ENCODE assay signal across 8 cellular contexts in genomic region chr16:77971306-77972131, GRCh38. TPM values are rescaled to one million over a fixed set of nuclear protein-coding genes. Genes with fewer than 3 reads are reported as not detected.
DNase-seq lines count a peak whose midpoint lies in the region; ATAC-seq lines count a peak whose summit lies in the region.

No MANE protein-coding gene starts in this region.

- H2BK5ac ChIP-seq in mesenchymal stem cell (ENCODE audit: low read depth, low read length, poor library complexity, severe bottlenecking) = no peak overlapping the region

- H3K36me3 ChIP-seq in mesenchymal stem cell (ENCODE audit: control insufficient read depth in 1 of 2, insufficient read depth in 2 of 2, low read depth in 1 of 2, low read length in 2 of 2) = no peaks in the 10 kb centered on the region

- no peak overlapping the region for H3K4me2 ChIP-seq in mesenchymal stem cell (ENCODE audit: low read length, poor library complexity, severe bottlenecking)

- H2AK5ac ChIP-seq in mesenchymal stem cell (ENCODE audit: low read length, severe bottlenecking) = no peak overlapping the region

- 37% methylated on average over 16 of the region's 16 CpGs for WGBS in mesenchymal stem cell

- H4K8ac ChIP-seq in mesenchymal stem cell (ENCODE audit: low read length) = peak overlapping the region; percentile 39

- H3K36me3 Mint-ChIP-seq in activated CD4-positive, alpha-beta memory T cell treated with anti-CD3 and anti-CD28 coated beads for 36 hours = no peaks in the 10 kb centered on the region
- H3K36me3 Mint-ChIP-seq in effector memory CD8-positive, alpha-beta T cell (ENCODE audit: insufficient read depth) = no peaks in the 10 kb centered on the region

- H2BK15ac ChIP-seq in mesenchymal stem cell (ENCODE audit: low read depth, poor library complexity, severe bottlenecking) = no peak overlapping the region

- no peak overlapping the region for H2AFZ ChIP-seq in mesenchymal stem cell (ENCODE audit: low read depth, low read length)

- H3K4ac ChIP-seq in mesenchymal stem cell (ENCODE audit: low read depth in 1 of 2, low read length in 2 of 2) = no peak overlapping the region

- H3K27me3 ChIP-seq in mesenchymal stem cell (ENCODE audit: control insufficient read depth in 1 of 2, insufficient read depth in 1 of 2, low read length in 2 of 2) = peaks cover 7 to 14% of the 10 kb centered on the region in 2 experiments

- peak overlapping the region in 1 of 2 experiments; percentile 57 for H3K18ac ChIP-seq in mesenchymal stem cell (ENCODE audit: low read depth in 1 of 2, low read length in 2 of 2)

- no peak overlapping the region for H3K23ac ChIP-seq in mesenchymal stem cell (ENCODE audit: low read length in 2 of 2)

- peaks cover 9% of the 10 kb centered on the region for H3K27me3 Mint-ChIP-seq in activated CD4-positive, alpha-beta memory T cell treated with anti-CD3 and anti-CD28 coated beads for 36 hours
- peaks cover 19 to 52% of the 10 kb centered on the region in 2 donors for H3K27me3 Mint-ChIP-seq in effector memory CD8-positive, alpha-beta T cell

- no peak overlapping the region for H3K4me3 ChIP-seq in mesenchymal stem cell (ENCODE audit: insufficient read depth in 1 of 2, low read depth in 1 of 2, low read length in 2 of 2)

- CTCF ChIA-PET in activated CD4-positive, alpha-beta memory T cell treated with anti-CD3 and anti-CD28 coated beads for 36 hours (lab: Charles Lee) = interaction anchor here (0.9 to 2.7 kb wide), 5 partner anchors 20 to 297 kb away, joined by 3 to 17 read pairs (median 3); no protein-coding TSS in a partner anchor

- no peaks in the 10 kb centered on the region for H3K4me1 Mint-ChIP-seq in activated CD4-positive, alpha-beta memory T cell treated with anti-CD3 and anti-CD28 coated beads for 36 hours (ENCODE audit: low read depth)
- no peaks in the 10 kb centered on the region for H3K4me1 Mint-ChIP-seq in effector memory CD8-positive, alpha-beta T cell (ENCODE audit: low read depth in 2 of 2)

- no peak overlapping the region for H2BK120ac ChIP-seq in mesenchymal stem cell (ENCODE audit: low read depth, low read length)

- no peak overlapping the region for H3K14ac ChIP-seq in mesenchymal stem cell (ENCODE audit: low read length in 2 of 2)

- H2BK12ac ChIP-seq in mesenchymal stem cell (ENCODE audit: low read length in 2 of 2) = peak overlapping the region in 1 of 2 experiments; percentile 72

- peak overlapping the region; percentile 4 for H4K91ac ChIP-seq in mesenchymal stem cell (ENCODE audit: low read length)

- H3K9ac ChIP-seq in mesenchymal stem cell (ENCODE audit: low read length) = no peak overlapping the region

- intact Hi-C loops in activated CD4-positive, alpha-beta memory T cell treated with anti-CD3 and anti-CD28 coated beads for 36 hours (cut with micrococcal nuclease) = loop anchor here (1.0 kb wide), 3 partner anchors 296 to 735 kb away; no protein-coding TSS in a partner anchor

- H3K4me1 ChIP-seq in mesenchymal stem cell (ENCODE audit: control insufficient read depth, insufficient read depth, low read depth, low read length) = no peaks in the 10 kb centered on the region

- POLR2A ChIA-PET in activated CD4-positive, alpha-beta memory T cell treated with anti-CD3 and anti-CD28 coated beads for 36 hours (lab: Charles Lee) = no interaction called here

- no peaks in the 10 kb centered on the region for H3K9me3 ChIP-seq in mesenchymal stem cell (ENCODE audit: control insufficient read depth, low read length)

- H3K9me3 Mint-ChIP-seq in activated CD4-positive, alpha-beta memory T cell treated with anti-CD3 and anti-CD28 coated beads for 36 hours = no peaks in the 10 kb centered on the region
- H3K9me3 Mint-ChIP-seq in effector memory CD8-positive, alpha-beta T cell = no peaks in the 10 kb centered on the region

- DNase-seq in NCI-H524 (lab: John Stamatoyannopoulos, UW) (peak; percentile 76 to 77), NCI-H524 treated with DMSO at 0.1 percent for 48 hours (lab: John Stamatoyannopoulos, UW) (no peak), NCI-H345 treated with DMSO at 0.1 percent for 48 hours (lab: John Stamatoyannopoulos, UW; ENCODE audit: unreplicated experiment) (peak; percentile 28), mesenchymal stem cell (peak; percentile 78)
- DNase-seq in activated CD4-positive, alpha-beta memory T cell treated with anti-CD3 and anti-CD28 coated beads for 36 hours = peak; percentile 82
- peak; percentile 51 to 73 (median 62) for DNase-seq in effector memory CD8-positive, alpha-beta T cell
- DNase-seq in stimulated activated CD8-positive, alpha-beta memory T cell treated with anti-CD3 and anti-CD28 coated beads, Interleukin-15, amount 100 ng/mL, for 4 hours (ENCODE audit: low read depth in 2 of 2) = peak; percentile 8 to 40

- H3K27ac Mint-ChIP-seq in activated CD4-positive, alpha-beta memory T cell treated with anti-CD3 and anti-CD28 coated beads for 36 hours = no peak overlapping the region
- H3K27ac Mint-ChIP-seq in effector memory CD8-positive, alpha-beta T cell = no peak overlapping the region

- H3K79me1 ChIP-seq in mesenchymal stem cell (replicated peaks; ENCODE audit: low read length, poor library complexity, severe bottlenecking) = no peaks in the 10 kb centered on the region

- no peak overlapping the region for H3K27ac ChIP-seq in mesenchymal stem cell (ENCODE audit: low read length, poor library complexity, severe bottlenecking)

- ATAC-seq in HG03095 (IDR thresholded peaks at IDR 0.05; ENCODE audit: unreplicated experiment) = peak; percentile 83
- ATAC-seq in effector memory CD8-positive, alpha-beta T cell (replicated peaks) = peak; percentile 68

- no peak overlapping the region for H3K4me3 Mint-ChIP-seq in activated CD4-positive, alpha-beta memory T cell treated with anti-CD3 and anti-CD28 coated beads for 36 hours
- no peak overlapping the region for H3K4me3 Mint-ChIP-seq in effector memory CD8-positive, alpha-beta T cell

RNA-seq across cellular contexts. Expression of gene CLEC3A, which starts 50.8 kb away (rescaled TPM):
- not detected for total RNA-seq in activated CD4-positive, alpha-beta memory T cell treated with anti-CD3 and anti-CD28 coated beads for 36 hours
- 0.44 TPM for polyA plus RNA-seq in mesenchymal stem cell (2013, experiment 1 of 2)
- polyA plus RNA-seq in mesenchymal stem cell (2013, experiment 2 of 2) = 0.34 TPM
